1 cellular context compared by ENCODE assay signal in genomic region chr14:30849354-30849753, GRCh38.
A peak's percentile ranks its signal among the peaks of the same experiment; 100 is the strongest.
TF ChIP-seq lines count a peak whose summit lies in the region.

No MANE protein-coding gene starts in this region.

TF ChIP-seq in GM12878, 131 proteins besides CTCF, POLR2A, EP300 and RAD21 (continued from another document):
- peak; percentile 72 for TF ChIP-seq EED (IDR thresholded peaks at IDR 0.05; ENCODE audit: low read depth)
- no peak for TF ChIP-seq MEF2B (IDR thresholded peaks at IDR 0.05; ENCODE audit: partially characterized antibody, poor library complexity, severe bottlenecking)
- TF ChIP-seq HCFC1 (IDR thresholded peaks at IDR 0.05; ENCODE audit: low read length): no peak
- TF ChIP-seq RUNX3 (IDR thresholded peaks at IDR 0.05; ENCODE audit: low read length): peak; percentile 47
- peak; percentile 50; the same call in 1 of the 2 replicates for TF ChIP-seq BCL11A (IDR thresholded peaks at IDR 0.05; ENCODE audit: low read depth, low read length)
- TF ChIP-seq CREB1 (IDR thresholded peaks at IDR 0.05; ENCODE audit: low read depth): 0 out of 2 replicates have a peak, but pooled peaks have one; percentile 19
- TF ChIP-seq PBX3 (IDR thresholded peaks at IDR 0.05; ENCODE audit: insufficient replicate concordance, low read depth, low read length): peak; percentile 39
- TF ChIP-seq BACH1 (IDR thresholded peaks at IDR 0.05; ENCODE audit: borderline replicate concordance): no peak
- TF ChIP-seq GATAD2B (conservative IDR thresholded peaks at IDR 0.05; ENCODE audit: low read depth): peak; percentile 22; the same call in 1 of the 2 replicates
- no peak for TF ChIP-seq EZH2 (IDR thresholded peaks at IDR 0.05; ENCODE audit: borderline replicate concordance, control insufficient read depth, low read depth, low read length)
- TF ChIP-seq RELB (IDR thresholded peaks at IDR 0.05; ENCODE audit: low read depth): peak; percentile 52; the same call in 1 of the 2 replicates
- 0 out of 4 replicates have a peak, but pooled peaks of 1 of the 2 experiments have one; percentile 3 for TF ChIP-seq CEBPB (IDR thresholded peaks at IDR 0.05; ENCODE audit: borderline replicate concordance in 1 of 2, low read depth in 2 of 2, low read length in 2 of 2)
- peak; percentile 16; a peak in 1 of 4 replicates for TF ChIP-seq BHLHE40 (IDR thresholded peaks at IDR 0.05; ENCODE audit: borderline replicate concordance in 1 of 2, low read depth in 2 of 2, low read length in 1 of 2)
- peak; percentile 38; the same call in 1 of the 2 replicates for TF ChIP-seq POLR2AphosphoS5 (IDR thresholded peaks at IDR 0.05; ENCODE audit: low read length)
- peak; percentile 74 for TF ChIP-seq IKZF1 (conservative IDR thresholded peaks at IDR 0.05)
- TF ChIP-seq SKIL (IDR thresholded peaks at IDR 0.05; ENCODE audit: low read depth, poor library complexity, severe bottlenecking): peak; percentile 53
- TF ChIP-seq MEF2A (IDR thresholded peaks at IDR 0.05; ENCODE audit: insufficient read depth, low read depth, low read length): 0 out of 2 replicates have a peak, but pooled peaks have one; percentile 25
- peak; percentile 92 for TF ChIP-seq TCF3 (IDR thresholded peaks at IDR 0.05; ENCODE audit: borderline replicate concordance, insufficient read depth, low read depth, low read length)
- TF ChIP-seq ZBTB40 (IDR thresholded peaks at IDR 0.05; ENCODE audit: borderline replicate concordance): no peak
- TF ChIP-seq MTA2 (IDR thresholded peaks at IDR 0.05; ENCODE audit: low read depth): peak; percentile 81
- no peak for TF ChIP-seq NR2C2 (IDR thresholded peaks at IDR 0.05; ENCODE audit: borderline replicate concordance, control insufficient read depth, insufficient read length, low read depth)
- no peak for TF ChIP-seq NKRF (conservative IDR thresholded peaks at IDR 0.05)
- peak; percentile 90 for TF ChIP-seq TCF12 (IDR thresholded peaks at IDR 0.05; ENCODE audit: low read depth, low read length)
- 0 out of 2 replicates have a peak, but pooled peaks have one; percentile 50 for TF ChIP-seq DPF2 (IDR thresholded peaks at IDR 0.05)
- no peak for TF ChIP-seq ZZZ3 (IDR thresholded peaks at IDR 0.05; ENCODE audit: control insufficient read depth, insufficient read length, low read depth)
- TF ChIP-seq BCLAF1 (IDR thresholded peaks at IDR 0.05): no peak
- TF ChIP-seq NFIC (IDR thresholded peaks at IDR 0.05; ENCODE audit: low read depth, low read length): 0 out of 2 replicates have a peak, but pooled peaks have one; percentile 28
- peak; percentile 51; the same call in 1 of the 2 replicates for TF ChIP-seq PKNOX1 (IDR thresholded peaks at IDR 0.05)
